In the genomic region with DNA sequence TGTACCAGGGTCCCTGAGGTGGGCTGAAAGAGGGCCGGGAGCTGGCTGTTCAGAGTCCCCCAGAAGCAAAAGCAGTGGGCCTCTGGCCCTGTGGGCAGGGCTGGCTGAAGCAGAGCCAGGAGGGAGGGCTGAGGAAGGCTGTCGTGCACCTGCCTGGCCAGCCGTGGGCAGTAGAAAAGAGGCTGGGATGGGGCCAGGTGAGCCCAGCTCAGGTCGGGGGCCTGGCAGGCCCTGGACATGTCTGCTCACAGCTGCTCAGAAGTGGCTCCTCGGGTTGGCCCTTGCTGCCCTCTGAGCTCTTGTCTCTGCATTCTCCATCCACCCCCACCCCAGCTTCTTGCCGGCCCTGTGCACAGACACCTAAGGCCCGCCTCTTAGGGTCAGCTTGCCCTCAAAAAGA, we compare ENCODE assay signal across 1 cellular context.
TF ChIP-seq lines count a peak whose summit lies in the region.

No MANE protein-coding gene starts in this region.

TF ChIP-seq in K562, 482 proteins besides CTCF, POLR2A, EP300 and RAD21 (continued from another document):
- TF ChIP-seq, protein P1, sequence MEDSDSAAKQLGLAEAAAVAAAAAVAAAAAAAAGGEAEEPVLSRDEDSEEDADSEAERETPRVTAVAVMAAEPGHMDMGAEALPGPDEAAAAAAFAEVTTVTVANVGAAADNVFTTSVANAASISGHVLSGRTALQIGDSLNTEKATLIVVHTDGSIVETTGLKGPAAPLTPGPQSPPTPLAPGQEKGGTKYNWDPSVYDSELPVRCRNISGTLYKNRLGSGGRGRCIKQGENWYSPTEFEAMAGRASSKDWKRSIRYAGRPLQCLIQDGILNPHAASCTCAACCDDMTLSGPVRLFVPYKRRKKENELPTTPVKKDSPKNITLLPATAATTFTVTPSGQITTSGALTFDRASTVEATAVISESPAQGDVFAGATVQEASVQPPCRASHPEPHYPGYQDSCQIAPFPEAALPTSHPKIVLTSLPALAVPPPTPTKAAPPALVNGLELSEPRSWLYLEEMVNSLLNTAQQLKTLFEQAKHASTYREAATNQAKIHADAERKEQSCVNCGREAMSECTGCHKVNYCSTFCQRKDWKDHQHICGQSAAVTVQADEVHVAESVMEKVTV (CRISPR knock-in tag; IDR thresholded peaks at IDR 0.05): no peak
- no peak for TF ChIP-seq STAT5B (CRISPR knock-in tag; IDR thresholded peaks at IDR 0.05)
- no peak for TF ChIP-seq FUS (optimal IDR thresholded peaks at IDR 0.05; ENCODE audit: low read depth, low read length)
- TF ChIP-seq, protein P2, sequence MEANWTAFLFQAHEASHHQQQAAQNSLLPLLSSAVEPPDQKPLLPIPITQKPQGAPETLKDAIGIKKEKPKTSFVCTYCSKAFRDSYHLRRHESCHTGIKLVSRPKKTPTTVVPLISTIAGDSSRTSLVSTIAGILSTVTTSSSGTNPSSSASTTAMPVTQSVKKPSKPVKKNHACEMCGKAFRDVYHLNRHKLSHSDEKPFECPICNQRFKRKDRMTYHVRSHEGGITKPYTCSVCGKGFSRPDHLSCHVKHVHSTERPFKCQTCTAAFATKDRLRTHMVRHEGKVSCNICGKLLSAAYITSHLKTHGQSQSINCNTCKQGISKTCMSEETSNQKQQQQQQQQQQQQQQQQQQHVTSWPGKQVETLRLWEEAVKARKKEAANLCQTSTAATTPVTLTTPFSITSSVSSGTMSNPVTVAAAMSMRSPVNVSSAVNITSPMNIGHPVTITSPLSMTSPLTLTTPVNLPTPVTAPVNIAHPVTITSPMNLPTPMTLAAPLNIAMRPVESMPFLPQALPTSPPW (CRISPR knock-in tag; IDR thresholded peaks at IDR 0.05): no peak
